Comparison of ENCODE assay signal across 13 cellular contexts in genomic region chr7:157660971-157661610, GRCh38.
"Had no signal": no experiment of that assay in that cellular context is flagged by ENCODE, and none has a peak within 500 bp of the region (broad histone marks: within the 10 kb centered on the region; RNA-seq: fewer than 3 reads in every experiment).

No MANE protein-coding gene starts in this region.

- H3K27ac Mint-ChIP-seq: activated CD4-positive, alpha-beta T cell treated with anti-CD3 and anti-CD28 coated beads, Interleukin-2, amount 10 ng/mL, durations not matched to agents 24 days and 14 days; activated CD8-positive, alpha-beta T cell treated with anti-CD3 and anti-CD28 coated beads, Interleukin-2, amount 10 ng/mL, durations not matched to agents 7 days and 5 days; activated naive CD8-positive, alpha-beta T cell; stimulated activated naive B cell treated with anti-CD40 and anti-IgM and Interleukin-4, amounts not matched to agents 10 μg/mL and 1 μg/mL and 100 μg/mL, for 72 hours had no signal

- H3K27me3 ChIP-seq: right lobe of liver, upper lobe of left lung had no signal

- H3K4me1 ChIP-seq: lower lobe of right lung, right lobe of liver, upper lobe of left lung had no signal

- H3K27ac ChIP-seq: epithelial cell of prostate, lower lobe of right lung, right lobe of liver, thoracic aorta, upper lobe of left lung had no signal

- H3K36me3 ChIP-seq: lower lobe of right lung, right lobe of liver, thoracic aorta, upper lobe of left lung had no signal

- H3K9me3 Mint-ChIP-seq: activated CD4-positive, alpha-beta T cell treated with anti-CD3 and anti-CD28 coated beads, Interleukin-2, amount 10 ng/mL, durations not matched to agents 24 days and 14 days had no signal

- H3K9me3 ChIP-seq: lower lobe of right lung, right lobe of liver, SK-N-SH, thoracic aorta, upper lobe of left lung had no signal

- H3K27me3 Mint-ChIP-seq: activated CD4-positive, alpha-beta T cell treated with anti-CD3 and anti-CD28 coated beads, Interleukin-2, amount 10 ng/mL, durations not matched to agents 24 days and 14 days; activated naive CD8-positive, alpha-beta T cell; stimulated activated naive B cell treated with anti-CD40 and anti-IgM and Interleukin-4, amounts not matched to agents 10 μg/mL and 1 μg/mL and 100 μg/mL, for 72 hours had no signal

- H3K4me3 Mint-ChIP-seq: activated CD4-positive, alpha-beta T cell treated with anti-CD3 and anti-CD28 coated beads, Interleukin-2, amount 10 ng/mL, durations not matched to agents 24 days and 14 days; activated CD8-positive, alpha-beta T cell treated with anti-CD3 and anti-CD28 coated beads, Interleukin-2, amount 10 ng/mL, durations not matched to agents 7 days and 5 days; activated naive CD8-positive, alpha-beta T cell; stimulated activated naive B cell treated with anti-CD40 and anti-IgM and Interleukin-4, amounts not matched to agents 10 μg/mL and 1 μg/mL and 100 μg/mL, for 72 hours had no signal

- H3K36me3 Mint-ChIP-seq: activated naive CD8-positive, alpha-beta T cell; stimulated activated naive B cell treated with anti-CD40 and anti-IgM and Interleukin-4, amounts not matched to agents 10 μg/mL and 1 μg/mL and 100 μg/mL, for 72 hours had no signal

- DNase-seq: activated CD4-positive, alpha-beta T cell treated with anti-CD3 and anti-CD28 coated beads, Interleukin-2, amount 10 ng/mL, durations not matched to agents 24 days and 14 days; activated CD8-positive, alpha-beta T cell treated with anti-CD3 and anti-CD28 coated beads, Interleukin-2, amount 10 ng/mL, durations not matched to agents 7 days and 5 days; activated gamma-delta T cell; activated T-cell treated with anti-CD3 and anti-CD28 coated beads, Interleukin-2, amount 50 U/mL, for 48 hours; foreskin fibroblast; lower lobe of right lung; right lobe of liver; SK-N-SH; stimulated activated naive B cell treated with anti-CD40 and anti-IgM and Interleukin-4, amounts not matched to agents 10 μg/mL and 1 μg/mL and 100 μg/mL, for 72 hours had no signal

- H3K4me3 ChIP-seq: lower lobe of right lung, right lobe of liver, thoracic aorta, upper lobe of left lung had no signal
